In the genomic region with DNA sequence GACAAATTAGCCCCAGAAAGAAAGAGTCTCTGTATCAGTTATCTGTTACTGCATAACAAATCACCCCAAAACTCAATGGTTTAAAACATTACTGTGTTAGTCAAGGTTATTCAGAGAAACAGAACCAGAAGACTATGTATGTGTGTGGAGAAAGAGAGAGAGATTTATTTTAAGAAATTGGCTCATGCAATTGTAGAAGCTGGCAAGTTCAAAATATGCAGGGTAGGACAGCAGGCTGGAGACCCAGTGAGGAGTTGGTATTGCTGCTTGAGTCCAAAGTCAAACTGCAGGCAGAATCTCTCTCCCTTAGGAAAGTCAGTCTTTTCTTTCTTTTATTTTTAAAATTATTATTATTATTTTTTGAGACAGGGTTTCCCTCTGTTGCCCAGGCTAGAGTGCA, we compare ENCODE assay signal across 31 cellular contexts. TPM values are rescaled to one million over a fixed set of nuclear protein-coding genes. Genes with fewer than 3 reads are reported as not detected.
"Had no signal": no experiment of that assay in that cellular context is flagged by ENCODE, and none has a peak within 500 bp of the region (broad histone marks: within the 10 kb centered on the region; RNA-seq: fewer than 3 reads in every experiment).

No MANE protein-coding gene starts in this region.

- H3K27ac ChIP-seq: cardiac muscle cell, PC-9, RWPE1, SJSA1 had no signal

- H3K4me3 ChIP-seq: cardiac muscle cell, MG63, PC-9, SJSA1 had no signal

- H3K9me3 ChIP-seq: MG63, SJSA1, SK-N-SH had no signal

- H3K4me1 ChIP-seq: SJSA1 had no signal

- H3K36me3 ChIP-seq: cardiac muscle cell, MG63, SJSA1 had no signal

- H3K27me3 ChIP-seq: cardiac muscle cell, MG63, SJSA1 had no signal

- ATAC-seq: activated CD4-positive, alpha-beta T cell treated with anti-CD3 and anti-CD28 coated beads for 36 hours; activated CD4-positive, CD25-positive, alpha-beta regulatory T cell treated with anti-CD3 and anti-CD28 coated beads, Interleukin-2, amount 50 U/mL, for 24 hours; activated CD8-positive, alpha-beta T cell treated with anti-CD3 and anti-CD28 coated beads, Interleukin-2, amount 10 ng/mL, durations not matched to agents 7 days and 5 days; activated naive CD8-positive, alpha-beta T cell treated with anti-CD3 and anti-CD28 coated beads, Interleukin-2, amount 50 U/mL, for 24 hours; activated T-cell treated with anti-CD3 and anti-CD28 coated beads, Interleukin-2, amount 50 U/mL, for 4 hours; WTC11 had no signal

- DNase-seq: activated CD4-positive, alpha-beta T cell treated with anti-CD3 and anti-CD28 coated beads for 36 hours; activated CD4-positive, alpha-beta T cell treated with anti-CD3 and anti-CD28 coated beads, Interleukin-2, amount 10 ng/mL, durations not matched to agents 7 days and 5 days; activated CD4-positive, alpha-beta T cell treated with anti-CD3 and anti-CD28 coated beads, Interleukin-2, amount 50 U/mL, for 48 hours; activated CD8-positive, alpha-beta memory T cell treated with anti-CD3 and anti-CD28 coated beads, Interleukin-2, amount 50 U/mL, for 4 hours; activated CD8-positive, alpha-beta T cell treated with anti-CD3 and anti-CD28 coated beads, Interleukin-2, amount 10 ng/mL, durations not matched to agents 7 days and 5 days; activated gamma-delta T cell treated with Interleukin-2 at 50 U/mL for 16 hours; activated naive CD4-positive, alpha-beta T cell treated with anti-CD3 and anti-CD28 coated beads for 36 hours; activated naive CD8-positive, alpha-beta T cell treated with anti-CD3 and anti-CD28 coated beads, Interleukin-2, amount 50 U/mL, for 24 hours; activated T-cell treated with anti-CD3 and anti-CD28 coated beads for 4 hours; activated T-cell treated with anti-CD3 and anti-CD28 coated beads, Interleukin-2, amount 50 U/mL, for 4 hours; anterior cingulate cortex; Kasumi-1; KG1; MG63; NCI-H1092; NCI-H1436 treated with DMSO at 0.1 percent for 48 hours; NCI-H1694 treated with DMSO at 0.1 percent for 48 hours; NCI-H2029; NCI-H510A; NCI-H526; NCI-H748 treated with DMSO at 0.1 percent for 48 hours; PC-9; SHP77 treated with DMSO at 0.1 percent for 48 hours; SK-N-SH had no signal

RNA-seq across cellular contexts. Expression of a gene that starts 50.2 kb away (rescaled TPM):
- total RNA-seq: activated CD4-positive, alpha-beta T cell treated with anti-CD3 and anti-CD28 coated beads, Interleukin-2, amount 10 ng/mL, durations not matched to agents 7 days and 5 days; activated CD8-positive, alpha-beta T cell treated with anti-CD3 and anti-CD28 coated beads, Interleukin-2, amount 10 ng/mL, durations not matched to agents 7 days and 5 days; activated naive CD4-positive, alpha-beta T cell treated with anti-CD3 and anti-CD28 coated beads for 36 hours; activated T-cell treated with anti-CD3 and anti-CD28 coated beads, Interleukin-2, amount 50 U/mL, for 4 hours; activated T-helper 1 cell treated with anti-CD3 and anti-CD28 coated beads, Interleukin-12 subunit alpha, Interleukin-12 subunit beta, Interleukin-2, Interleukin-4 antibody, amounts not matched to agents 30 ng/mL and 10 ng/mL and 1 ng/mL, durations not matched to agents 14 hours and 24 hours and 36 hours; OCI-LY7; PC-9 had no signal
- polyA plus RNA-seq: cardiac muscle cell had no signal
